22 cellular contexts compared by ENCODE assay signal in the genomic region with DNA sequence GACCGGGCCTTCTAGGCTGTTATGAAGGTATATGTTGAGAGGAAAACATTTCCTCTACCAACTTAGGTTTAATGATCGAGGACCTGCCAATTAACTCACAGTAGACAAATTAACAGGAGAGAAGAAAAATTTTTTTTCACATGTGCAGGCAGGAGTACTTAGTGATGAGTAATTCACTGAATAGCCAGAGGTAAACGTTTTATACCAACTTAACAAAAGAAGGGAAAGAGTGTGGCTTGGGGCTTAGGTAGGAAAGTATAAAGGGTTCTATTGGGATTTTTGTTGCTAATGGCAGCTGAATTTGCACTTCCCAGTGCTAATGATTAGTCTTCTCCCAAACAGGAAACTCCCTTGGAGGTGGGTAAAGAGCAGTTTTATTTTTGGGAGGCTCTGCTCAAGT.
DNase-seq lines count a peak whose midpoint lies in the region; ATAC-seq and TF ChIP-seq lines count a peak whose summit lies in the region.
"Had no signal": no experiment of that assay in that cellular context is flagged by ENCODE, and none has a peak within 500 bp of the region (broad histone marks: within the 10 kb centered on the region; RNA-seq: fewer than 3 reads in every experiment).

No MANE protein-coding gene starts in this region.

- no peaks in the 10 kb centered on the region for H3K27me3 ChIP-seq in mammary epithelial cell (ENCODE audit: insufficient read depth, low read length)
- H3K27me3 ChIP-seq in breast epithelium = no peaks in the 10 kb centered on the region
- H3K27me3 ChIP-seq in foreskin keratinocyte = no peaks in the 10 kb centered on the region
- no peaks in the 10 kb centered on the region for H3K27me3 ChIP-seq in trophoblast cell (ENCODE audit: insufficient read depth, low read length)
- H3K27me3 ChIP-seq in osteoblast (ENCODE audit: insufficient read depth, low read length) = no peaks in the 10 kb centered on the region
- H3K27me3 ChIP-seq: BLaER1 had no signal

- TF ChIP-seq POLR2A in breast epithelium (IDR thresholded peaks at IDR 0.05) = no peak

- H3K36me3 ChIP-seq in mammary epithelial cell (ENCODE audit: insufficient read depth, low read length) (no peaks in the 10 kb centered on the region), breast epithelium (no peaks in the 10 kb centered on the region), trophoblast cell (ENCODE audit: control insufficient read depth in 1 of 2, insufficient read depth in 2 of 2, low read length in 2 of 2) (no peaks in the 10 kb centered on the region), osteoblast (ENCODE audit: insufficient read depth, low read length) (no peaks in the 10 kb centered on the region)
- H3K36me3 ChIP-seq: BLaER1 had no signal

- no TSS peak for BruUV-seq in mammary epithelial cell (replicated peaks; lab: Mats Ljungman, UMichigan)

- H3K14ac ChIP-seq in trophoblast cell (ENCODE audit: low read length) = peak overlapping the region; percentile 39

- ATAC-seq in foreskin keratinocyte = peak; percentile 41
- ATAC-seq: CD8-positive, alpha-beta T cell; GM12878; GM23338; HCT116 had no signal

- H3K23ac ChIP-seq in trophoblast cell (ENCODE audit: low read length) = no peak overlapping the region

- no peaks in the 10 kb centered on the region for H4K20me1 ChIP-seq in mammary epithelial cell (ENCODE audit: insufficient read depth, low read length)
- no peaks in the 10 kb centered on the region for H4K20me1 ChIP-seq in osteoblast (ENCODE audit: insufficient read depth, low read length)
- H4K20me1 ChIP-seq: BLaER1 had no signal

- no peak overlapping the region for H2BK120ac ChIP-seq in trophoblast cell (ENCODE audit: insufficient read depth, low read length, poor library complexity)

- CTCF ChIA-PET in mammary epithelial cell (lab: Charles Lee; ENCODE audit: low non-redundant PET) = no interaction called here

- H3K4ac ChIP-seq in trophoblast cell (ENCODE audit: low read depth, low read length) = no peak overlapping the region

- H3K4me2 ChIP-seq in mammary epithelial cell (ENCODE audit: insufficient read depth, low read depth, low read length) (peak overlapping the region; percentile 32), trophoblast cell (ENCODE audit: low read length) (no peak overlapping the region), osteoblast (ENCODE audit: insufficient read depth, low read length) (no peak overlapping the region)
- H3K4me2 ChIP-seq: BLaER1, GM23338 had no signal

- H2AK5ac ChIP-seq in trophoblast cell (ENCODE audit: low read length) = no peak overlapping the region

- H3K79me2 ChIP-seq in mammary epithelial cell (ENCODE audit: insufficient read depth, low read length) = no peaks in the 10 kb centered on the region
- H3K79me2 ChIP-seq in trophoblast cell (ENCODE audit: control insufficient read depth, insufficient read depth, low read length, poor library complexity) = no peaks in the 10 kb centered on the region
- H3K79me2 ChIP-seq in osteoblast (ENCODE audit: insufficient read depth, low read length) = no peaks in the 10 kb centered on the region

- intact Hi-C loops in mammary epithelial cell (cut with micrococcal nuclease) (no loop called here), breast epithelium (cut with DNase I; ENCODE audit: low total_unique reads) (no loop called here)

- H4K91ac ChIP-seq in trophoblast cell (ENCODE audit: low read depth, low read length) = peak overlapping the region; percentile 55

- peak; percentile 48 for DNase-seq in mammary epithelial cell
- no peak for DNase-seq in breast epithelium (ENCODE audit: low spot score in 2 of 2)
- peak; percentile 59 to 81 for DNase-seq in foreskin keratinocyte
- DNase-seq in trophoblast cell = no peak
- DNase-seq in RKO (ENCODE audit: low spot score) = no peak
- DNase-seq in osteoblast (ENCODE audit: insufficient read length, low spot score, missing footprints) = no peak
- DNase-seq in NCI-H2107 (lab: John Stamatoyannopoulos, UW) = no peak
- DNase-seq: Caco-2; CD4-positive, CD25-positive, alpha-beta regulatory T cell; CD8-positive, alpha-beta T cell; DMS153; DMS79; EL; GDM1; H9; HFFc6 had no signal

- H3K4me3 ChIP-seq in mammary epithelial cell (replicated peaks in 1 of 3; ENCODE audit: insufficient read depth in 1 of 3, low read depth in 2 of 3, low read length in 3 of 3) = no peak overlapping the region
- H3K4me3 ChIP-seq in breast epithelium = no peak overlapping the region
- no peak overlapping the region for H3K4me3 ChIP-seq in trophoblast cell (ENCODE audit: low read depth, low read length)
- no peak overlapping the region for H3K4me3 ChIP-seq in osteoblast (ENCODE audit: insufficient read depth, low read length)
- H3K4me3 ChIP-seq: BLaER1, GM12878, GM23338 had no signal

- no peak overlapping the region for H2BK5ac ChIP-seq in trophoblast cell (ENCODE audit: low read depth, low read length, poor library complexity)

- H2AFZ ChIP-seq in mammary epithelial cell (ENCODE audit: low read depth, low read length) (peak overlapping the region; percentile 60), trophoblast cell (ENCODE audit: insufficient read depth, low read length, poor library complexity) (no peak overlapping the region), osteoblast (ENCODE audit: low read length) (no peak overlapping the region)
- H2AFZ ChIP-seq: GM23338 had no signal

- H4K8ac ChIP-seq in trophoblast cell (ENCODE audit: low read depth, low read length) = no peak overlapping the region

- H2BK12ac ChIP-seq in trophoblast cell (ENCODE audit: low read length) = peak overlapping the region; percentile 51

- 45% methylated on average over 3 of the region's 3 CpGs for WGBS in mammary epithelial cell (ENCODE audit: low coverage, missing lambda C conversion rate)
- WGBS in trophoblast cell (ENCODE audit: extremely low coverage, insufficient coverage, insufficient read length) = no CpG with 5 or more reads among the region's 3 CpGs

- H3K9me3 ChIP-seq in mammary epithelial cell (replicated peaks; ENCODE audit: insufficient read depth, low read length) (no peaks in the 10 kb centered on the region), breast epithelium (no peaks in the 10 kb centered on the region), trophoblast cell (ENCODE audit: insufficient read depth, low read depth, low read length) (no peaks in the 10 kb centered on the region), osteoblast (ENCODE audit: low read depth, low read length) (no peaks in the 10 kb centered on the region)
- H3K9me3 ChIP-seq: Caco-2 had no signal

- peaks cover 5% of the 10 kb centered on the region for H3K79me1 ChIP-seq in trophoblast cell (ENCODE audit: low read length)

- no peak overlapping the region for H3K18ac ChIP-seq in trophoblast cell (ENCODE audit: low read length)

- dilution Hi-C loops in mammary epithelial cell (cut with HindIII; ENCODE audit: low sequenced_read_pairs) = no loop called here

- peaks cover 26% of the 10 kb centered on the region for H3K4me1 ChIP-seq in mammary epithelial cell (ENCODE audit: insufficient read depth, low read length)
- H3K4me1 ChIP-seq in breast epithelium = no peaks in the 10 kb centered on the region
- H3K4me1 ChIP-seq in foreskin keratinocyte = no peaks in the 10 kb centered on the region
- H3K4me1 ChIP-seq in trophoblast cell (ENCODE audit: control insufficient read depth in 1 of 2, insufficient read depth in 2 of 2, low read length in 2 of 2) = peaks cover 0 to 2% of the 10 kb centered on the region in 2 experiments
- no peaks in the 10 kb centered on the region for H3K4me1 ChIP-seq in osteoblast (ENCODE audit: insufficient read depth, low read length)
- H3K4me1 ChIP-seq: BLaER1, Caco-2 had no signal

- H3K9ac ChIP-seq in mammary epithelial cell (ENCODE audit: insufficient read depth, low read length) (no peak overlapping the region), trophoblast cell (ENCODE audit: low read length) (no peak overlapping the region)
- H3K9ac ChIP-seq: BLaER1 had no signal

- TF ChIP-seq CTCF in mammary epithelial cell (conservative IDR thresholded peaks at IDR 0.05 in 1 of 2, IDR thresholded peaks at IDR 0.05 in 1 of 2; ENCODE audit: extremely low read depth in 1 of 2, insufficient read depth in 1 of 2, low read depth in 1 of 2, low read length in 2 of 2) (no peak), breast epithelium (IDR thresholded peaks at IDR 0.05) (no peak), foreskin keratinocyte (conservative IDR thresholded peaks at IDR 0.05) (no peak), osteoblast (IDR thresholded peaks at IDR 0.05; ENCODE audit: extremely low read depth, low read depth, low read length) (no peak)

- no peak overlapping the region for H4K12ac ChIP-seq in trophoblast cell (ENCODE audit: low read depth, low read length)

- H3K27ac ChIP-seq in mammary epithelial cell (ENCODE audit: insufficient read depth, low read depth, low read length) (peak overlapping the region; percentile 25), breast epithelium (no peak overlapping the region), foreskin keratinocyte (no peak overlapping the region), trophoblast cell (ENCODE audit: low read depth, low read length) (no peak overlapping the region), osteoblast (ENCODE audit: low read depth, low read length) (no peak overlapping the region)
- H3K27ac ChIP-seq: 22Rv1, BLaER1, C4-2B had no signal

- in situ Hi-C loops in mammary epithelial cell (cut with MboI; ENCODE audit: low sequenced_read_pairs in 2 of 2) = no loop called here

Comparison
In these comparisons a context has a peak if more than half of its experiments do, and no peak if none do; other contexts are left out.
1. DNase-seq: peak in mammary epithelial cell (single experiment) and foreskin keratinocyte (2 of 2); none in breast epithelium (0 of 2), trophoblast cell (0 of 2), RKO (single experiment), osteoblast (single experiment) and NCI-H2107 (single experiment).